26 cellular contexts compared by ENCODE assay signal in genomic region chr1:93022580-93022979, GRCh38.
"Had no signal": no experiment of that assay in that cellular context is flagged by ENCODE, and none has a peak within 500 bp of the region (broad histone marks: within the 10 kb centered on the region; RNA-seq: fewer than 3 reads in every experiment).

No MANE protein-coding gene starts in this region.

- H3K27ac ChIP-seq: epithelial cell of prostate, foreskin keratinocyte, gastroesophageal sphincter, heart left ventricle, hepatocyte, neural progenitor cell, prostate gland, right atrium auricular region, stomach, thyroid gland had no signal

- H3K4me2 ChIP-seq: hepatocyte, neural progenitor cell, smooth muscle cell had no signal

- ATAC-seq: esophagus mucosa; foreskin keratinocyte; gastroesophageal sphincter; heart left ventricle; mucosa of descending colon; sciatic nerve; stimulated activated effector memory CD8-positive, alpha-beta T cell treated with anti-CD3 and anti-CD28 coated beads, Interleukin-12 subunit alpha, Interleukin-12 subunit beta, amount 100 ng/mL, for 72 hours had no signal

- DNase-seq: effector CD8-positive, alpha-beta T cell; endodermal cell; foreskin keratinocyte; heart left ventricle; kidney; mesenchymal stem cell; mucosa of descending colon; naive B cell; stimulated activated CD4-positive, alpha-beta T cell treated with anti-CD3 and anti-CD28 coated beads, Interleukin-12 subunit alpha, Interleukin-12 subunit beta, amount 100 ng/mL, for 4 hours; stimulated activated CD4-positive, alpha-beta T cell treated with anti-CD3 and anti-CD28 coated beads, Interleukin-2, amount 100 ng/mL, for 24 hours; stimulated activated CD4-positive, alpha-beta T cell treated with anti-CD3 and anti-CD28 coated beads, Interleukin-4, amount 100 ng/mL, for 24 hours; stimulated activated naive CD4-positive, alpha-beta T cell treated with Interleukin-2 at 50 U/mL for 16 hours; stomach; trophoblast cell had no signal

- H3K4me1 ChIP-seq: foreskin keratinocyte, gastroesophageal sphincter, neural progenitor cell, prostate gland, right atrium auricular region, stomach, thyroid gland had no signal

- H3K27me3 ChIP-seq: hepatocyte, neural progenitor cell, right atrium auricular region, thyroid gland had no signal

- H3K9ac ChIP-seq: neural progenitor cell had no signal

- H2AFZ ChIP-seq: hepatocyte, neural progenitor cell had no signal

- H3K36me3 ChIP-seq: gastroesophageal sphincter, heart left ventricle, neural progenitor cell, prostate gland, right atrium auricular region, stomach, thyroid gland had no signal

- H3K79me2 ChIP-seq: hepatocyte had no signal

- H3K9me3 ChIP-seq: gastroesophageal sphincter, heart left ventricle, mucosa of descending colon, prostate gland, right atrium auricular region, stomach, thyroid gland had no signal

- H3K4me3 ChIP-seq: gastroesophageal sphincter, heart left ventricle, hepatocyte, lung, mucosa of descending colon, neural progenitor cell, prostate gland, right atrium auricular region, smooth muscle cell, stomach, thyroid gland had no signal
